ENCODE assay signal across 8 cellular contexts in the genomic region with DNA sequence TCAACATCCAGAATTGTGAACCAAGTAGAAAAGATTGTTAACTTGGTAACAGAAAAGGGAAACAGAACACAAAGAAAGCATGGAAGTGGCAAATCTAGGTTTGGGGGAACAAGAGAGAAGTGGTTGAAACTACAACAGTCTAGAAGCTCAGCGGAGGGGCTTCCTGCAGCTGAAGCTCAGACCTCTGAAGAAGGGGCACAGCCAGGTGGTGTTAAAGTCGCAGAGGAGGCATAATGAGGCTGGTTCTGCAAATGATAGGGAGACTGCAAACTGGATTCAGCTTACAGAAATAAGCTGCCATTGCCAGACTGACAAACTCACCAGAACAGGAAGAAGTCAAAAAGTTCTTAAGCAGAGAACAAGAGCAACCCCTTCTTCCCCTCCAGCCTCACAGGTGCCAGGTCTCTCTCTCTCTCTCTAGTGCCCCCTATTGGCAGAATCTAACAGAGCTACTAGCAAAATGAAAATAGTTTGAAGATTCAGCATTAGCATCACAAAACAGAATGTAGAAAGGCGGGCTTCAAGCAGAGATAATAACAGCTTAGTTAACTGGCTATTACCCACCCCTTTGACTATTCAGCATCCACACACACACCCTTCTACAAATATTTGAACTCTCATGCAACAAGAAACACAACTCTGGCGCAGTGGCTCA.
DNase-seq lines count a peak whose midpoint lies in the region; ATAC-seq and TF ChIP-seq lines count a peak whose summit lies in the region.

No MANE protein-coding gene starts in this region.

- ATAC-seq in GM21576 (IDR thresholded peaks at IDR 0.05; ENCODE audit: unreplicated experiment): peak; percentile 76
- ATAC-seq in lung (ENCODE audit: insufficient read depth, low FRiP score): no peak

- no peaks in the 10 kb centered on the region for H3K9me3 Mint-ChIP-seq in T-helper 2 cell treated with Interferon-gamma antibody and Interleukin-4, amounts not matched to agents 5 μg/mL and 100 μg/mL, for 36 hours

- H3K4me3 ChIP-seq in MM.1S (ENCODE audit: low read length) (no peak overlapping the region), ascending aorta (no peak overlapping the region), lung (no peak overlapping the region)

- no peaks in the 10 kb centered on the region for H3K9me2 ChIP-seq in MM.1S (replicated peaks; ENCODE audit: insufficient read depth, low read length)

- H2AFZ ChIP-seq in MM.1S (ENCODE audit: low read length): peak overlapping the region; percentile 83

- H3K9me3 ChIP-seq in MM.1S (replicated peaks; ENCODE audit: insufficient read depth, low read length) (no peaks in the 10 kb centered on the region), ascending aorta (no peaks in the 10 kb centered on the region), lung (ENCODE audit: control insufficient read depth in 2 of 2, insufficient read depth in 1 of 2, low read length in 1 of 2) (no peaks in the 10 kb centered on the region)

- no peaks in the 10 kb centered on the region for H3K79me2 ChIP-seq in MM.1S (ENCODE audit: low read length)

- H3K27ac ChIP-seq in MM.1S (ENCODE audit: low read length): peak overlapping the region; percentile 45; the same call in 1 of the 2 replicates
- peak overlapping the region in 1 of 2 donors; percentile 33 for H3K27ac ChIP-seq in ascending aorta
- no peak overlapping the region for H3K27ac ChIP-seq in lung (ENCODE audit: low read depth in 1 of 2, low read length in 1 of 2)

- 84 to 86% methylated on average over 4 of the region's 4 CpGs for WGBS in lung, 2 donors

- peak overlapping the region; percentile 25; the same call in 1 of the 2 replicates for H3K4me2 ChIP-seq in MM.1S (ENCODE audit: low read depth, low read length)

- TF ChIP-seq CTCF in MM.1S (IDR thresholded peaks at IDR 0.05; ENCODE audit: low read length) (peak; percentile 83), ascending aorta (IDR thresholded peaks at IDR 0.05) (peak; percentile 14 to 44 (median 30)), lung (IDR thresholded peaks at IDR 0.05; ENCODE audit: control extremely low read depth, extremely low read depth) (peak; percentile 16)

- no peak overlapping the region for H3K27ac Mint-ChIP-seq in T-helper 2 cell treated with Interferon-gamma antibody and Interleukin-4, amounts not matched to agents 5 μg/mL and 100 μg/mL, for 36 hours

- H3K9ac ChIP-seq in MM.1S (ENCODE audit: low read length): peak overlapping the region; percentile 16; the same call in 1 of the 2 replicates

- no peaks in the 10 kb centered on the region for H4K20me1 ChIP-seq in MM.1S (ENCODE audit: insufficient read depth, low read length)

- no peaks in the 10 kb centered on the region for H3K27me3 Mint-ChIP-seq in T-helper 2 cell treated with Interferon-gamma antibody and Interleukin-4, amounts not matched to agents 5 μg/mL and 100 μg/mL, for 36 hours (ENCODE audit: low read depth)

- no peaks in the 10 kb centered on the region for H3K27me3 ChIP-seq in MM.1S (replicated peaks; ENCODE audit: insufficient read depth, low read length)
- no peaks in the 10 kb centered on the region for H3K27me3 ChIP-seq in ascending aorta
- H3K27me3 ChIP-seq in lung (ENCODE audit: control insufficient read depth, insufficient read depth): no peaks in the 10 kb centered on the region

- H3K36me3 ChIP-seq in MM.1S (replicated peaks; ENCODE audit: insufficient read depth, low read length) (no peaks in the 10 kb centered on the region), ascending aorta (peaks cover 0 to 3% of the 10 kb centered on the region in 2 donors), lung (ENCODE audit: control insufficient read depth in 2 of 2, insufficient read depth in 2 of 2, low read length in 2 of 2) (peaks cover 0 to 5% of the 10 kb centered on the region in 2 donors)

- no peaks in the 10 kb centered on the region for H3K36me3 Mint-ChIP-seq in T-helper 2 cell treated with Interferon-gamma antibody and Interleukin-4, amounts not matched to agents 5 μg/mL and 100 μg/mL, for 36 hours (ENCODE audit: low read depth)

- H3F3A ChIP-seq in MM.1S (ENCODE audit: insufficient read depth, low read length): peaks cover 20% of the 10 kb centered on the region

- H3K4me1 Mint-ChIP-seq in T-helper 2 cell treated with Interferon-gamma antibody and Interleukin-4, amounts not matched to agents 5 μg/mL and 100 μg/mL, for 36 hours (ENCODE audit: low read depth): peaks cover 4% of the 10 kb centered on the region

- H3K4me3 Mint-ChIP-seq in T-helper 2 cell treated with Interferon-gamma antibody and Interleukin-4, amounts not matched to agents 5 μg/mL and 100 μg/mL, for 36 hours: no peak overlapping the region

- H3K4me1 ChIP-seq in MM.1S (ENCODE audit: low read length): peaks cover 27% of the 10 kb centered on the region
- H3K4me1 ChIP-seq in ascending aorta: peaks cover 0 to 8% of the 10 kb centered on the region in 2 donors
- H3K4me1 ChIP-seq in lung (ENCODE audit: control insufficient read depth in 2 of 2, insufficient read depth in 2 of 2, low read length in 2 of 2): peaks cover 3 to 9% of the 10 kb centered on the region in 2 donors

- peak; percentile 63 for DNase-seq in DMS53 (lab: John Stamatoyannopoulos, UW)
- no peak for DNase-seq in DMS53 treated with DMSO at 0.1 percent for 48 hours (lab: John Stamatoyannopoulos, UW; ENCODE audit: unreplicated experiment)
- DNase-seq in MM.1S: peak; percentile 61
- DNase-seq in ascending aorta (ENCODE audit: low spot score in 2 of 2): no peak
- no peak for DNase-seq in lung (ENCODE audit: low spot score)
- no peak for DNase-seq in T-helper 2 cell treated with Interferon-gamma antibody and Interleukin-4, amounts not matched to agents 5 μg/mL and 100 μg/mL, for 36 hours (ENCODE audit: low spot score)
- DNase-seq in cerebellum (ENCODE audit: low spot score): no peak

- intact Hi-C loops in ascending aorta (cut with DNase I): no loop called here

Comparison
In these comparisons a context has a peak if more than half of its experiments do, and no peak if none do; other contexts are left out.
1. DNase-seq: peak in DMS53 (single experiment) and MM.1S (single experiment); none in DMS53 treated with DMSO at 0.1 percent for 48 hours (single experiment), ascending aorta (0 of 2), lung (single experiment), T-helper 2 cell treated with Interferon-gamma antibody and Interleukin-4, amounts not matched to agents 5 μg/mL and 100 μg/mL, for 36 hours (single experiment) and cerebellum (single experiment).
2. CTCF ChIP-seq: peak in every context shown above with its lines; median percentile 83 in MM.1S; 30 in ascending aorta; 16 in lung.